ENCODE assay signal across 35 cellular contexts in genomic region chr22:47335958-47336357, GRCh38.
"Had no signal": no experiment of that assay in that cellular context is flagged by ENCODE, and none has a peak within 500 bp of the region (broad histone marks: within the 10 kb centered on the region; RNA-seq: fewer than 3 reads in every experiment).

No MANE protein-coding gene starts in this region.

- DNase-seq: activated B cell treated with CpG ODN at 0.5 μM for 24 hours; activated CD4-positive, alpha-beta T cell treated with anti-CD3 and anti-CD28 coated beads for 48 hours; activated CD4-positive, alpha-beta T cell treated with anti-CD3 and anti-CD28 coated beads, Interleukin-2, amount 50 U/mL, for 1 hour; activated CD4-positive, alpha-beta T cell treated with anti-CD3 and anti-CD28 coated beads, Interleukin-2, amount 50 U/mL, for 48 hours; activated CD8-positive, alpha-beta memory T cell treated with anti-CD3 and anti-CD28 coated beads for 24 hours; activated CD8-positive, alpha-beta memory T cell treated with anti-CD3 and anti-CD28 coated beads, Interleukin-2, amount 50 U/mL, for 4 hours; activated CD8-positive, alpha-beta T cell treated with anti-CD3 and anti-CD28 coated beads for 36 hours; activated gamma-delta T cell; activated naive CD4-positive, alpha-beta T cell; activated naive CD4-positive, alpha-beta T cell treated with anti-CD3 and anti-CD28 coated beads, Interleukin-2, amount 10 ng/mL, durations not matched to agents 7 days and 5 days; activated naive CD8-positive, alpha-beta T cell treated with anti-CD3 and anti-CD28 coated beads, Interleukin-2, amount 50 U/mL, for 24 hours; activated T-cell treated with anti-CD3 and anti-CD28 coated beads, Interleukin-2, amount 50 U/mL, for 1 hour; activated T-cell treated with anti-CD3 and anti-CD28 coated beads, Interleukin-2, amount 50 U/mL, for 48 hours; amygdala; aorta; body of pancreas; caudate nucleus; cortex of kidney; dermis blood vessel endothelial cell; effector CD4-positive, alpha-beta T cell; effector memory CD8-positive, alpha-beta T cell; esophagus squamous epithelium; head of caudate nucleus; T-helper 1 cell; T-helper 17 cell; T1000; WERI-Rb-1 had no signal

- H3K36me3 Mint-ChIP-seq: activated naive CD4-positive, alpha-beta T cell treated with anti-CD3 and anti-CD28 coated beads, Interleukin-2, amount 10 ng/mL, durations not matched to agents 7 days and 5 days; activated naive CD4-positive, alpha-beta T cell treated with anti-CD3 and anti-CD28 coated beads, Interleukin-2, amount 50 U/mL, for 72 hours had no signal

- H3K4me3 Mint-ChIP-seq: activated B cell treated with CpG ODN at 0.5 μM for 24 hours; activated CD8-positive, alpha-beta T cell treated with anti-CD3 and anti-CD28 coated beads for 36 hours; activated naive CD4-positive, alpha-beta T cell treated with anti-CD3 and anti-CD28 coated beads, Interleukin-2, amount 10 ng/mL, durations not matched to agents 7 days and 5 days; activated naive CD8-positive, alpha-beta T cell treated with anti-CD3 and anti-CD28 coated beads, Interleukin-2, amount 50 U/mL, for 24 hours; effector memory CD8-positive, alpha-beta T cell; T-helper 17 cell; T-helper 2 cell treated with Interferon-gamma antibody and Interleukin-4, amounts not matched to agents 5 μg/mL and 100 μg/mL, for 36 hours had no signal

- H3K4me3 ChIP-seq: adrenal gland, body of pancreas, esophagus squamous epithelium had no signal

- ATAC-seq: activated CD4-positive, CD25-positive, alpha-beta regulatory T cell treated with anti-CD3 and anti-CD28 coated beads, Interleukin-2, amount 50 U/mL, for 24 hours; activated CD8-positive, alpha-beta T cell treated with anti-CD3 and anti-CD28 coated beads for 36 hours; activated naive CD4-positive, alpha-beta T cell treated with anti-CD3 and anti-CD28 coated beads, Interleukin-2, amount 50 U/mL, for 72 hours; activated naive CD8-positive, alpha-beta T cell treated with anti-CD3 and anti-CD28 coated beads, Interleukin-2, amount 50 U/mL, for 24 hours; body of pancreas; effector memory CD8-positive, alpha-beta T cell; T-helper 17 cell had no signal

- H3K4me1 ChIP-seq: adrenal gland, body of pancreas had no signal

- H3K27me3 ChIP-seq: adrenal gland, body of pancreas had no signal

- H3K27ac ChIP-seq: adrenal gland, body of pancreas, epithelial cell of prostate, esophagus squamous epithelium, WERI-Rb-1 had no signal

- FAIRE-seq: colon, endothelial cell of umbilical vein, frontal cortex had no signal

- H3K4me1 Mint-ChIP-seq: activated B cell treated with CpG ODN at 0.5 μM for 24 hours; activated naive CD4-positive, alpha-beta T cell treated with anti-CD3 and anti-CD28 coated beads, Interleukin-2, amount 10 ng/mL, durations not matched to agents 7 days and 5 days; activated naive CD8-positive, alpha-beta T cell treated with anti-CD3 and anti-CD28 coated beads, Interleukin-2, amount 50 U/mL, for 24 hours; T-helper 17 cell had no signal

- H3K27me3 Mint-ChIP-seq: activated naive CD4-positive, alpha-beta T cell treated with anti-CD3 and anti-CD28 coated beads, Interleukin-2, amount 10 ng/mL, durations not matched to agents 7 days and 5 days had no signal

- H3K36me3 ChIP-seq: adrenal gland, esophagus squamous epithelium, WERI-Rb-1 had no signal

- H3K27ac Mint-ChIP-seq: activated B cell treated with CpG ODN at 0.5 μM for 24 hours; activated CD8-positive, alpha-beta T cell treated with anti-CD3 and anti-CD28 coated beads for 36 hours; activated naive CD4-positive, alpha-beta T cell treated with anti-CD3 and anti-CD28 coated beads, Interleukin-2, amount 10 ng/mL, durations not matched to agents 7 days and 5 days; activated naive CD4-positive, alpha-beta T cell treated with anti-CD3 and anti-CD28 coated beads, Interleukin-2, amount 50 U/mL, for 72 hours; activated naive CD8-positive, alpha-beta T cell treated with anti-CD3 and anti-CD28 coated beads, Interleukin-2, amount 50 U/mL, for 24 hours; effector memory CD8-positive, alpha-beta T cell; T-helper 17 cell; T-helper 2 cell treated with Interferon-gamma antibody and Interleukin-4, amounts not matched to agents 5 μg/mL and 100 μg/mL, for 36 hours had no signal

- H3K9me3 ChIP-seq: adrenal gland had no signal
